ENCODE assay signal across 1 cellular context in genomic region chr12:6965714-6966113, GRCh38.
TF ChIP-seq lines count a peak whose summit lies in the region.

No MANE protein-coding gene starts in this region.

TF ChIP-seq in H1, 55 proteins besides CTCF, POLR2A, EP300 and RAD21:
- TF ChIP-seq SIRT6 (IDR thresholded peaks at IDR 0.05; ENCODE audit: low read length) (no peak), SIX5 (IDR thresholded peaks at IDR 0.05; ENCODE audit: low read depth, low read length) (no peak), SP1 (IDR thresholded peaks at IDR 0.05; ENCODE audit: low read depth, low read length) (no peak), EGR1 (IDR thresholded peaks at IDR 0.05; ENCODE audit: borderline replicate concordance, low read depth, low read length) (no peak), CHD2 (IDR thresholded peaks at IDR 0.05; ENCODE audit: low read length) (no peak), SP2 (IDR thresholded peaks at IDR 0.05; ENCODE audit: low read length) (no peak), RBBP5 (IDR thresholded peaks at IDR 0.05; ENCODE audit: borderline replicate concordance, low read depth, low read length) (no peak), CBX5 (IDR thresholded peaks at IDR 0.05; ENCODE audit: low read depth, low read length) (no peak), KDM1A (IDR thresholded peaks at IDR 0.05; ENCODE audit: borderline replicate concordance, low read length) (no peak), POLR2AphosphoS5 (IDR thresholded peaks at IDR 0.05; ENCODE audit: low read depth, low read length) (no peak; the same call in 1 of the 2 replicates), ASH2L (IDR thresholded peaks at IDR 0.05; ENCODE audit: low read length) (no peak), EZH2 (IDR thresholded peaks at IDR 0.05; ENCODE audit: low read depth, low read length, severe bottlenecking) (no peak), HDAC6 (IDR thresholded peaks at IDR 0.05; ENCODE audit: low read depth, low read length) (no peak), KDM5A (IDR thresholded peaks at IDR 0.05; ENCODE audit: low read length) (no peak), CTBP2 (IDR thresholded peaks at IDR 0.05; ENCODE audit: borderline replicate concordance, insufficient read depth, insufficient read length, low read length) (no peak), TEAD4 (IDR thresholded peaks at IDR 0.05; ENCODE audit: low read depth, low read length) (no peak), ATF3 (IDR thresholded peaks at IDR 0.05; ENCODE audit: insufficient read depth, low read depth, low read length) (no peak)
- TF ChIP-seq, protein P1, sequence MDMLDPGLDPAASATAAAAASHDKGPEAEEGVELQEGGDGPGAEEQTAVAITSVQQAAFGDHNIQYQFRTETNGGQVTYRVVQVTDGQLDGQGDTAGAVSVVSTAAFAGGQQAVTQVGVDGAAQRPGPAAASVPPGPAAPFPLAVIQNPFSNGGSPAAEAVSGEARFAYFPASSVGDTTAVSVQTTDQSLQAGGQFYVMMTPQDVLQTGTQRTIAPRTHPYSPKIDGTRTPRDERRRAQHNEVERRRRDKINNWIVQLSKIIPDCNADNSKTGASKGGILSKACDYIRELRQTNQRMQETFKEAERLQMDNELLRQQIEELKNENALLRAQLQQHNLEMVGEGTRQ (IDR thresholded peaks at IDR 0.05; ENCODE audit: low read length): no peak
- TF ChIP-seq, protein P2, sequence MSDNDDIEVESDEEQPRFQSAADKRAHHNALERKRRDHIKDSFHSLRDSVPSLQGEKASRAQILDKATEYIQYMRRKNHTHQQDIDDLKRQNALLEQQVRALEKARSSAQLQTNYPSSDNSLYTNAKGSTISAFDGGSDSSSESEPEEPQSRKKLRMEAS (IDR thresholded peaks at IDR 0.05): no peak
